In the genomic region with DNA sequence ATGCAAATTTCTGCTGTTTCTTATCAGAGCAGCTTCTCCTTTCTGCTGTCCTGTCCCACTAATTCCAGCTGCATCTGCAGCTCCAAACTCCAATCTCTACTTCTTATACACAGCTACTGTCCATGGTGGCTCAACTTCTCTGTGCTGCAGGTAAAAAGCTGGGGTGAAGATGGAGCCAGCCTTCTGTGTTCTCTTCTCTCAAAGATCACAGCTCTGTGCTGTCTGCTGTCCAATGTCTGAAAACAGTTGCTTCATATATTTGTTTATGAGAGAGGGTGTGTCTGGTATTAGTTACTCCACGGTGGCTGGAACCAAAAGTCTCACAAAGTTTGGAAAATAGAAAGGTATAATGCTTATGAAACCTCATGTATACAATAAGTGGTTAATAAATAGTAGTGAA, we compare ENCODE assay signal across 18 cellular contexts.
"Had no signal": no experiment of that assay in that cellular context is flagged by ENCODE, and none has a peak within 500 bp of the region (broad histone marks: within the 10 kb centered on the region; RNA-seq: fewer than 3 reads in every experiment).

No MANE protein-coding gene starts in this region.

- H3K27ac ChIP-seq: ascending aorta, esophagus muscularis mucosa, parathyroid adenoma, sigmoid colon, thyroid gland had no signal

- H3K27me3 ChIP-seq: ascending aorta, esophagus muscularis mucosa, sigmoid colon, thyroid gland had no signal

- H3K4me1 ChIP-seq: ascending aorta, esophagus muscularis mucosa, parathyroid adenoma, sigmoid colon, thyroid gland had no signal

- H3K36me3 ChIP-seq: ascending aorta, esophagus muscularis mucosa, sigmoid colon, thyroid gland had no signal

- H3K4me3 ChIP-seq: ascending aorta, esophagus muscularis mucosa, lung, sigmoid colon, thyroid gland had no signal

- FAIRE-seq: islet of Langerhans had no signal

- ATAC-seq: activated CD8-positive, alpha-beta T cell treated with anti-CD3 and anti-CD28 coated beads, Interleukin-2, amount 10 ng/mL, durations not matched to agents 7 days and 5 days; activated naive CD8-positive, alpha-beta T cell treated with anti-CD3 and anti-CD28 coated beads, Interleukin-2, amount 50 U/mL, for 24 hours; left cardiac atrium had no signal

- H3K9me3 ChIP-seq: ascending aorta, sigmoid colon, thyroid gland had no signal

- DNase-seq: activated CD4-positive, alpha-beta T cell treated with anti-CD3 and anti-CD28 coated beads, Interleukin-2, amount 10 ng/mL, durations not matched to agents 24 days and 14 days; activated CD8-positive, alpha-beta T cell treated with anti-CD3 and anti-CD28 coated beads, Interleukin-2, amount 10 ng/mL, durations not matched to agents 7 days and 5 days; activated effector memory CD4-positive, alpha-beta T cell treated with Interleukin-2 at 50 U/mL for 16 hours; activated naive CD4-positive, alpha-beta T cell treated with anti-CD3 and anti-CD28 coated beads, Interleukin-2, amount 10 ng/mL, durations not matched to agents 7 days and 5 days; activated naive CD8-positive, alpha-beta T cell treated with anti-CD3 and anti-CD28 coated beads, Interleukin-2, amount 50 U/mL, for 24 hours; activated T-cell treated with anti-CD3 and anti-CD28 coated beads, Interleukin-2, amount 50 U/mL, for 24 hours; effector CD8-positive, alpha-beta T cell; left cardiac atrium; midbrain; sigmoid colon; stimulated activated naive CD4-positive, alpha-beta T cell; T1000; thyroid gland had no signal
